In the genomic region with DNA sequence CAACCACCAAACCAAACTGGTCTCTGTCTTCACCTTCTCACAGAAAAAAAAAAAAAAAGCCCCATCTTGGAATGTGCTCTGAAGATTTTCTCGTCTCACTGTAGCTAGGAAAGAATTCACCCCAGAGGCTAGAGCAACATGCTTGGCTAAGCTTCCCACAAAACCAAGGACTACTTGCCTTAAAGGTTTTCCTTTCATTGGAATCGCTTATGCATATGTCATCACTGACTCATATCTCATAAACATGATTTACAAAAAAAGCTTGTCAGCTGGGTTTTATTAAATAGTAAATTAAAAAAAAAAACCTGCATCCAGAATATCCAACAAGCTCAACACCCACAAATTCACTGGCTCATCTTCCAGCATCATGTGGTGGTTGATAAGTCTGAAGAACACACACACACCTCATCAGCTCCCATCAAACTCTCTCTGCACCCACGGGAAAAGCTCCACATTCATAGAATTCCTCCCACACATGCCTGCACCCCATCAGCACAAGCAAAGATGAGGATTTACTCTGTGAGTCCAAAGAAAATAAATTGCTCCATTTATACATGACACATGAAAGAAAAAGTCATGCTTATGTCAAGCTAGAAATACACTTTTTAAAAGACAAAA, we compare ENCODE assay signal across 10 cellular contexts.
A peak's percentile ranks its signal among the peaks of the same experiment; 100 is the strongest.
DNase-seq lines count a peak whose midpoint lies in the region; ATAC-seq and TF ChIP-seq lines count a peak whose summit lies in the region.
"Had no signal": no experiment of that assay in that cellular context is flagged by ENCODE, and none has a peak within 500 bp of the region (broad histone marks: within the 10 kb centered on the region; RNA-seq: fewer than 3 reads in every experiment).

No MANE protein-coding gene starts in this region.

- H3K9me3 ChIP-seq in HEK293 (ENCODE audit: control insufficient read depth, insufficient read depth, low read depth, low read length), result no peaks in the 10 kb centered on the region
- H3K9me3 ChIP-seq: neutrophil had no signal

- H3K4me1 Mint-ChIP-seq in activated T-helper 1 cell treated with anti-CD3 and anti-CD28 coated beads, Interleukin-12 subunit alpha, Interleukin-12 subunit beta, Interleukin-2, Interleukin-4 antibody, amounts not matched to agents 30 ng/mL and 10 ng/mL and 1 ng/mL, durations not matched to agents 14 hours and 24 hours and 36 hours (ENCODE audit: low read depth), result peaks cover 33% of the 10 kb centered on the region
- H3K4me1 Mint-ChIP-seq in effector memory CD8-positive, alpha-beta T cell (ENCODE audit: low read depth in 2 of 2), result peaks cover 5 to 10% of the 10 kb centered on the region in 2 donors

- POLR2A ChIA-PET in HEK293 (lab: Yijun Ruan, JAX), result no interaction called here

- DNase-seq in activated T-helper 1 cell treated with anti-CD3 and anti-CD28 coated beads, Interleukin-12 subunit alpha, Interleukin-12 subunit beta, Interleukin-2, Interleukin-4 antibody, amounts not matched to agents 30 ng/mL and 10 ng/mL and 1 ng/mL, durations not matched to agents 14 hours and 24 hours and 36 hours (ENCODE audit: low spot score), result no peak
- DNase-seq in head of caudate nucleus, result peak in 31 of 42 donors; percentile 10 to 82 (median 39)
- DNase-seq in smooth muscle cell of the brain vasculature (ENCODE audit: low read depth, low spot score), result peak; percentile 55
- DNase-seq in effector memory CD8-positive, alpha-beta T cell, result no peak
- no peak for DNase-seq in UCSD-AML1 (lab: John Stamatoyannopoulos, UW; ENCODE audit: unreplicated experiment)
- DNase-seq: NCI-H1417 had no signal

- peaks cover 1% of the 10 kb centered on the region for H3K27me3 Mint-ChIP-seq in activated T-helper 1 cell treated with anti-CD3 and anti-CD28 coated beads, Interleukin-12 subunit alpha, Interleukin-12 subunit beta, Interleukin-2, Interleukin-4 antibody, amounts not matched to agents 30 ng/mL and 10 ng/mL and 1 ng/mL, durations not matched to agents 14 hours and 24 hours and 36 hours (ENCODE audit: insufficient read depth)
- H3K27me3 Mint-ChIP-seq in effector memory CD8-positive, alpha-beta T cell, result no peaks in the 10 kb centered on the region

- no peaks in the 10 kb centered on the region for H3K9me3 Mint-ChIP-seq in activated T-helper 1 cell treated with anti-CD3 and anti-CD28 coated beads, Interleukin-12 subunit alpha, Interleukin-12 subunit beta, Interleukin-2, Interleukin-4 antibody, amounts not matched to agents 30 ng/mL and 10 ng/mL and 1 ng/mL, durations not matched to agents 14 hours and 24 hours and 36 hours
- H3K9me3 Mint-ChIP-seq in effector memory CD8-positive, alpha-beta T cell, result no peaks in the 10 kb centered on the region
- H3K9me3 Mint-ChIP-seq: activated T-helper 2 cell treated with anti-CD3 and anti-CD28 coated beads, Interferon-gamma antibody, Interleukin-2, Interleukin-4, amounts not matched to agents 10 μg/mL and 5 μg/mL and 100 μg/mL, durations not matched to agents 14 hours and 24 hours and 36 hours had no signal

- no peaks in the 10 kb centered on the region for H3K4me1 ChIP-seq in HEK293 (ENCODE audit: control insufficient read depth, insufficient read depth, low read length)

- peaks cover 2% of the 10 kb centered on the region for H3K36me3 Mint-ChIP-seq in activated T-helper 1 cell treated with anti-CD3 and anti-CD28 coated beads, Interleukin-12 subunit alpha, Interleukin-12 subunit beta, Interleukin-2, Interleukin-4 antibody, amounts not matched to agents 30 ng/mL and 10 ng/mL and 1 ng/mL, durations not matched to agents 14 hours and 24 hours and 36 hours (ENCODE audit: low read depth)
- no peaks in the 10 kb centered on the region for H3K36me3 Mint-ChIP-seq in effector memory CD8-positive, alpha-beta T cell (ENCODE audit: insufficient read depth)

- intact Hi-C loops in activated T-helper 1 cell treated with anti-CD3 and anti-CD28 coated beads, Interleukin-12 subunit alpha, Interleukin-12 subunit beta, Interleukin-2, Interleukin-4 antibody, amounts not matched to agents 30 ng/mL and 10 ng/mL and 1 ng/mL, durations not matched to agents 14 hours and 24 hours and 36 hours (cut with micrococcal nuclease), result no loop called here
- intact Hi-C loops in head of caudate nucleus (cut with DNase I), result no loop called here

- CTCF ChIA-PET in HEK293 (lab: Yijun Ruan, JAX), result interaction anchor here (0.6 to 0.7 kb wide), 2 partner anchors 10 to 25 kb away, joined by 3 read pairs; no protein-coding TSS in a partner anchor

- no peak for ATAC-seq in HG03378 (IDR thresholded peaks at IDR 0.05; ENCODE audit: unreplicated experiment)
- ATAC-seq in effector memory CD8-positive, alpha-beta T cell (replicated peaks), result no peak

- H3K27ac ChIP-seq in HEK293 (ENCODE audit: extremely low read depth, low read depth, low read length), result no peak overlapping the region
- H3K27ac ChIP-seq: neutrophil had no signal

- TF ChIP-seq CTCF in HEK293 (tag by site-specific recombination; IDR thresholded peaks at IDR 0.05), result no peak

- H3K4me3 ChIP-seq in HEK293 (ENCODE audit: low read depth, low read length), result no peak overlapping the region

- H3K36me3 ChIP-seq in HEK293 (ENCODE audit: control insufficient read depth in 2 of 2, insufficient read depth in 1 of 2, low read length in 2 of 2), result no peaks in the 10 kb centered on the region
- H3K36me3 ChIP-seq: neutrophil had no signal

- peak overlapping the region; percentile 34 for H3K4me3 Mint-ChIP-seq in activated T-helper 1 cell treated with anti-CD3 and anti-CD28 coated beads, Interleukin-12 subunit alpha, Interleukin-12 subunit beta, Interleukin-2, Interleukin-4 antibody, amounts not matched to agents 30 ng/mL and 10 ng/mL and 1 ng/mL, durations not matched to agents 14 hours and 24 hours and 36 hours
- no peak overlapping the region for H3K4me3 Mint-ChIP-seq in effector memory CD8-positive, alpha-beta T cell

- H3K27ac Mint-ChIP-seq in activated T-helper 1 cell treated with anti-CD3 and anti-CD28 coated beads, Interleukin-12 subunit alpha, Interleukin-12 subunit beta, Interleukin-2, Interleukin-4 antibody, amounts not matched to agents 30 ng/mL and 10 ng/mL and 1 ng/mL, durations not matched to agents 14 hours and 24 hours and 36 hours, result no peak overlapping the region
- H3K27ac Mint-ChIP-seq in effector memory CD8-positive, alpha-beta T cell, result no peak overlapping the region
- H3K27ac Mint-ChIP-seq: activated T-helper 2 cell treated with anti-CD3 and anti-CD28 coated beads, Interferon-gamma antibody, Interleukin-2, Interleukin-4, amounts not matched to agents 10 μg/mL and 5 μg/mL and 100 μg/mL, durations not matched to agents 14 hours and 24 hours and 36 hours had no signal

TF ChIP-seq in HEK293, 187 proteins besides CTCF, POLR2A, EP300 and RAD21:
- TF ChIP-seq ZNF571 (tag by site-specific recombination; IDR thresholded peaks at IDR 0.05) (no peak), EGR2 (tag by site-specific recombination; IDR thresholded peaks at IDR 0.05; ENCODE audit: low read depth) (peak; percentile 17; the same call in 1 of the 2 replicates), ZFHX2 (tag by site-specific recombination; conservative IDR thresholded peaks at IDR 0.05) (peak; percentile 64), ZNF404 (tag by site-specific recombination; IDR thresholded peaks at IDR 0.05) (no peak)

Comparison
In these comparisons a context has a peak if more than half of its experiments do, and no peak if none do; other contexts are left out.
1. DNase-seq: peak in head of caudate nucleus (31 of 42) and smooth muscle cell of the brain vasculature (single experiment); none in activated T-helper 1 cell treated with anti-CD3 and anti-CD28 coated beads, Interleukin-12 subunit alpha, Interleukin-12 subunit beta, Interleukin-2, Interleukin-4 antibody, amounts not matched to agents 30 ng/mL and 10 ng/mL and 1 ng/mL, durations not matched to agents 14 hours and 24 hours and 36 hours (single experiment), effector memory CD8-positive, alpha-beta T cell (0 of 3) and UCSD-AML1 (single experiment).